In genomic region chr22:19080853-19081252, GRCh38 we compare ENCODE assay signal across 20 cellular contexts. TPM values are rescaled to one million over a fixed set of nuclear protein-coding genes. Genes with fewer than 3 reads are reported as not detected.
DNase-seq lines count a peak whose midpoint lies in the region; TF ChIP-seq lines count a peak whose summit lies in the region.
"Had no signal": no experiment of that assay in that cellular context is flagged by ENCODE, and none has a peak within 500 bp of the region (broad histone marks: within the 10 kb centered on the region; RNA-seq: fewer than 3 reads in every experiment).

No MANE protein-coding gene starts in this region.

- intact Hi-C loops in dorsolateral prefrontal cortex (cut with DNase I) = no loop called here

- H4K20me1 ChIP-seq in smooth muscle cell (ENCODE audit: low read depth) = peaks cover 41% of the 10 kb centered on the region

- no peaks in the 10 kb centered on the region for H3K36me3 ChIP-seq in smooth muscle cell (ENCODE audit: low read depth)

- H3K4me3 ChIP-seq in dorsolateral prefrontal cortex (no peak overlapping the region), smooth muscle cell (no peak overlapping the region)

- no peak overlapping the region for H3K9ac ChIP-seq in smooth muscle cell (ENCODE audit: low read depth)

- peak overlapping the region; percentile 67 for H3K27ac ChIP-seq in angular gyrus (ENCODE audit: low read depth, low read length)
- H3K27ac ChIP-seq in dorsolateral prefrontal cortex = peak overlapping the region in 54 of 59 donors; percentile 1 to 85 (median 50)
- H3K27ac ChIP-seq in smooth muscle cell (ENCODE audit: low read depth) = peak overlapping the region; percentile 39

- no peak overlapping the region for H2AFZ ChIP-seq in smooth muscle cell (ENCODE audit: low read depth)

- H3K4me2 ChIP-seq in smooth muscle cell = peak overlapping the region; percentile 46

- H3F3A ChIP-seq in smooth muscle cell (ENCODE audit: low read depth) = peaks cover 5% of the 10 kb centered on the region

- DNase-seq in GM13976 (ENCODE audit: low spot score) = peak; percentile 6
- no peak for DNase-seq in dorsolateral prefrontal cortex
- DNase-seq in smooth muscle cell (lab: John Stamatoyannopoulos, UW; ENCODE audit: unreplicated experiment) = no peak
- no peak for DNase-seq in NCI-H2081 treated with DMSO at 0.1 percent for 48 hours (lab: John Stamatoyannopoulos, UW)
- DNase-seq in activated T-cell treated with anti-CD3 and anti-CD28 coated beads for 4 hours = no peak
- DNase-seq in CD1c-positive myeloid dendritic cell (ENCODE audit: extremely low spot score) = no peak
- DNase-seq: ACHN; BE2C; C1 segment of cervical spinal cord; Caco-2; CD4-positive, alpha-beta T cell; DMS79; GDM1; GOT3; H7; HFFc6 had no signal

- TF ChIP-seq CTCF in GM13976 (IDR thresholded peaks at IDR 0.05; ENCODE audit: borderline replicate concordance, control extremely low read depth, extremely low read depth, insufficient read depth, missing control alignments) (no peak), dorsolateral prefrontal cortex (IDR thresholded peaks at IDR 0.05 in 54 of 56, conservative IDR thresholded peaks at IDR 0.05 in 2 of 56; ENCODE audit: low read depth in 1 of 56, partially characterized antibody in 56 of 56) (no peak), smooth muscle cell (IDR thresholded peaks at IDR 0.05; ENCODE audit: borderline replicate concordance, insufficient read depth, poor library complexity, severe bottlenecking) (no peak)

- in situ Hi-C loops in GM13976 (cut with MboI; ENCODE audit: low sequenced_read_pairs, unreplicated experiment) = no loop called here

- no peaks in the 10 kb centered on the region for H3K4me1 ChIP-seq in smooth muscle cell (ENCODE audit: low read depth)
- H3K4me1 ChIP-seq: BE2C, Caco-2 had no signal

- WGBS in smooth muscle cell (ENCODE audit: low lambda C conversion rate) = 97% methylated on average over 3 of the region's 3 CpGs

- H3K79me2 ChIP-seq in smooth muscle cell (ENCODE audit: low read depth) = no peaks in the 10 kb centered on the region

- no peaks in the 10 kb centered on the region for H3K9me3 ChIP-seq in smooth muscle cell (replicated peaks; ENCODE audit: low read depth)
- H3K9me3 ChIP-seq: BE2C, Caco-2 had no signal

- no peaks in the 10 kb centered on the region for H3K27me3 ChIP-seq in dorsolateral prefrontal cortex
- H3K27me3 ChIP-seq in smooth muscle cell (ENCODE audit: low read depth) = no peaks in the 10 kb centered on the region
- H3K27me3 ChIP-seq: BE2C had no signal

RNA-seq across cellular contexts. Expression of gene DGCR2, which starts 41.4 kb away (rescaled TPM):
- total RNA-seq in dorsolateral prefrontal cortex = 100 to 1,000 TPM in 35 of 120 experiments, 10 to 100 TPM in 85; 71.8 to 123 (median 94.1) TPM
- 29.0 and 46.7 TPM in 2 replicates for total RNA-seq in smooth muscle cell
- 53.2 and 54.7 TPM in 2 replicates for polyA plus RNA-seq in smooth muscle cell

RNA-seq across cellular contexts. Expression of gene TSSK2, which starts 50.3 kb away (rescaled TPM):
- total RNA-seq in dorsolateral prefrontal cortex (under 1 TPM in 4 of 120 experiments, not detected in 116; 0.21 to 0.34 (median 0.25) TPM), smooth muscle cell (not detected in 2 replicates)
- not detected in 2 replicates for polyA plus RNA-seq in smooth muscle cell
- total RNA-seq: Caco-2, Daoy, H7, HepG2, HFFc6 had no signal
- polyA plus RNA-seq: HepG2, IgD-negative memory B cell had no signal
